ENCODE assay signal across 21 cellular contexts in the genomic region with DNA sequence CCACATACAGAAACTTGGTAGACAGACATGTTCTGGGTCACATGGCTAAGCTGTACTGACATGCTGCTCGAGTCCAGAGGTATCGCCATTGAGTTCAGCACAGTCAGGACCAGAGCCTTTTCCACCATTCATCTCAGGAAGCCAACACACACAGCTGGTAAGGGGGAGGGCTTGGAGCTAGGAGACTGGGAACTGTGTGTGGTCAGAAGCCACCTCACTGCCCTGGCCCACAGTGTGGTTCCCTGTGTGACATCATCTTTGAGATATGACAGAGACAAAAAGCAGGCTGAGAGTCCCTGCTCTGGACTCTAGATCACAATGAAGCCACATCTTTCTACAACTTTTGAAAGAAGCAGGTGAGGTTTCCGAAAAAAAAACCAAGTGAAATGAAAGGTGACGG.
A peak's percentile ranks its signal among the peaks of the same experiment; 100 is the strongest.
DNase-seq lines count a peak whose midpoint lies in the region; ATAC-seq, FAIRE-seq and TF ChIP-seq lines count a peak whose summit lies in the region.
"Had no signal": no experiment of that assay in that cellular context is flagged by ENCODE, and none has a peak within 500 bp of the region (broad histone marks: within the 10 kb centered on the region; RNA-seq: fewer than 3 reads in every experiment).

No MANE protein-coding gene starts in this region.

- peak overlapping the region; percentile 18 for H3K9ac ChIP-seq in neuronal stem cell (ENCODE audit: low read depth, low read length, poor library complexity)

- peak; percentile 90 for FAIRE-seq in bronchial epithelial cell (lab: Jason Lieb, UNC)

- H3K9me3 ChIP-seq in neuronal stem cell (replicated peaks in 1 of 2; ENCODE audit: control insufficient read depth in 2 of 2, insufficient read depth in 1 of 2, low read depth in 1 of 2, low read length in 2 of 2), result no peaks in the 10 kb centered on the region
- H3K9me3 ChIP-seq: spleen, testis had no signal

- H3K4me2 ChIP-seq in neuronal stem cell (ENCODE audit: insufficient read depth, low read length, poor library complexity, severe bottlenecking), result no peak overlapping the region

- H4K8ac ChIP-seq in neuronal stem cell (ENCODE audit: low read depth, low read length), result no peak overlapping the region

- peak overlapping the region; percentile 64 for H3K18ac ChIP-seq in neuronal stem cell (ENCODE audit: low read length)

- no peaks in the 10 kb centered on the region for H3K27me3 ChIP-seq in bronchial epithelial cell (ENCODE audit: control insufficient read depth, insufficient read depth, low read length)
- H3K27me3 ChIP-seq in neuronal stem cell (ENCODE audit: control insufficient read depth in 3 of 3, insufficient read depth in 3 of 3, low read depth in 1 of 3, low read length in 3 of 3), result no peaks in the 10 kb centered on the region
- H3K27me3 ChIP-seq in H7 (ENCODE audit: control insufficient read depth, insufficient read depth, low read length), result no peaks in the 10 kb centered on the region
- H3K27me3 ChIP-seq: spleen, testis had no signal

- no peak overlapping the region for H2BK12ac ChIP-seq in neuronal stem cell (ENCODE audit: low read length)

- no peak overlapping the region for H3K27ac Mint-ChIP-seq in natural killer cell treated with Interleukin-12 subunit alpha and Interleukin-12 subunit beta and Interleukin-15 and Interleukin-18, amount 100 ng/mL, for 72 hours
- H3K27ac Mint-ChIP-seq: activated CD8-positive, alpha-beta T cell treated with anti-CD3 and anti-CD28 coated beads for 36 hours; activated naive CD4-positive, alpha-beta T cell treated with anti-CD3 and anti-CD28 coated beads, Interleukin-2, amount 50 U/mL, for 24 hours; activated T-cell treated with anti-CD3 and anti-CD28 coated beads, Interleukin-2, amount 50 U/mL, for 24 hours; B cell; progenitor cell of endocrine pancreas; WTC11 had no signal

- H3K4me1 Mint-ChIP-seq in natural killer cell treated with Interleukin-12 subunit alpha and Interleukin-12 subunit beta and Interleukin-15 and Interleukin-18, amount 100 ng/mL, for 72 hours (ENCODE audit: low read depth in 2 of 2), result peaks cover 5 to 7% of the 10 kb centered on the region in 2 donors
- H3K4me1 Mint-ChIP-seq: activated naive CD4-positive, alpha-beta T cell treated with anti-CD3 and anti-CD28 coated beads, Interleukin-2, amount 50 U/mL, for 24 hours; B cell; WTC11 had no signal

- peaks cover 0 to 5% of the 10 kb centered on the region in 2 donors for H3K4me1 ChIP-seq in neuronal stem cell (ENCODE audit: control insufficient read depth in 2 of 2, insufficient read depth in 1 of 2, low read depth in 1 of 2, low read length in 2 of 2)
- H3K4me1 ChIP-seq: spleen, testis had no signal

- DNase-seq in EL (peak; percentile 53), OCI-M1 (lab: John Stamatoyannopoulos, UW) (peak; percentile 62), bronchial epithelial cell (ENCODE audit: low read depth) (no peak), neuronal stem cell (ENCODE audit: low spot score) (no peak), H7 (no peak)
- no peak for DNase-seq in natural killer cell treated with Interleukin-12 subunit alpha and Interleukin-12 subunit beta and Interleukin-15 and Interleukin-18, amount 100 ng/mL, for 72 hours (ENCODE audit: low spot score)
- DNase-seq: activated CD8-positive, alpha-beta T cell treated with anti-CD3 and anti-CD28 coated beads for 36 hours; activated T-cell treated with anti-CD3 and anti-CD28 coated beads, Interleukin-2, amount 50 U/mL, for 24 hours; DND-41; kidney glomerular epithelial cell; mesendoderm; NCI-H1436 treated with DMSO at 0.1 percent for 48 hours; NCI-H2171 treated with DMSO at 0.1 percent for 48 hours; spleen; stimulated activated CD8-positive, alpha-beta memory T cell treated with anti-CD3 and anti-CD28 coated beads, Interleukin-4, amount 100 ng/mL, for 48 hours; testis had no signal

- no peaks in the 10 kb centered on the region for H3K9me3 Mint-ChIP-seq in natural killer cell treated with Interleukin-12 subunit alpha and Interleukin-12 subunit beta and Interleukin-15 and Interleukin-18, amount 100 ng/mL, for 72 hours
- H3K9me3 Mint-ChIP-seq: activated CD8-positive, alpha-beta T cell treated with anti-CD3 and anti-CD28 coated beads for 36 hours; activated naive CD4-positive, alpha-beta T cell treated with anti-CD3 and anti-CD28 coated beads, Interleukin-2, amount 50 U/mL, for 24 hours; activated T-cell treated with anti-CD3 and anti-CD28 coated beads, Interleukin-2, amount 50 U/mL, for 24 hours; WTC11 had no signal

- no peak overlapping the region for H3K23ac ChIP-seq in neuronal stem cell (ENCODE audit: low read depth, low read length, poor library complexity)

- WGBS in neuronal stem cell (ENCODE audit: extremely low coverage in 2 of 2, insufficient read length in 2 of 2, insufficient replicate concordance in 1 of 2), 2 donors, result no CpG with 5 or more reads among the region's 4 CpGs

- H2BK5ac ChIP-seq in neuronal stem cell (ENCODE audit: low read length), result no peak overlapping the region

- H3K36me3 ChIP-seq in bronchial epithelial cell (ENCODE audit: control insufficient read depth, insufficient read depth, low read length) (no peaks in the 10 kb centered on the region), neuronal stem cell (replicated peaks in 1 of 2; ENCODE audit: control insufficient read depth in 2 of 2, insufficient read depth in 2 of 2, low read length in 2 of 2) (peaks cover 0 to 1% of the 10 kb centered on the region in 2 donors), H7 (replicated peaks; ENCODE audit: control insufficient read depth, insufficient read depth, low read length) (no peaks in the 10 kb centered on the region)
- H3K36me3 ChIP-seq: spleen had no signal

- no peak overlapping the region for H2BK120ac ChIP-seq in neuronal stem cell (ENCODE audit: low read depth, low read length)

- no peak overlapping the region for H4K91ac ChIP-seq in neuronal stem cell (ENCODE audit: low read depth, low read length, poor library complexity)

- H3K4me3 ChIP-seq in bronchial epithelial cell (ENCODE audit: low read depth, low read length) (no peak overlapping the region), neuronal stem cell (ENCODE audit: low read length in 2 of 2) (no peak overlapping the region), H7 (ENCODE audit: insufficient read depth, low read depth, low read length) (no peak overlapping the region)
- H3K4me3 ChIP-seq: spleen, testis had no signal

- H3K27me3 Mint-ChIP-seq in natural killer cell treated with Interleukin-12 subunit alpha and Interleukin-12 subunit beta and Interleukin-15 and Interleukin-18, amount 100 ng/mL, for 72 hours, result no peaks in the 10 kb centered on the region
- H3K27me3 Mint-ChIP-seq: activated CD8-positive, alpha-beta T cell treated with anti-CD3 and anti-CD28 coated beads for 36 hours; activated naive CD4-positive, alpha-beta T cell treated with anti-CD3 and anti-CD28 coated beads, Interleukin-2, amount 50 U/mL, for 24 hours; activated T-cell treated with anti-CD3 and anti-CD28 coated beads, Interleukin-2, amount 50 U/mL, for 24 hours; B cell; progenitor cell of endocrine pancreas had no signal

- no peak for TF ChIP-seq CTCF in bronchial epithelial cell (IDR thresholded peaks at IDR 0.05; ENCODE audit: insufficient read depth, low read length, severe bottlenecking)

- no peaks in the 10 kb centered on the region for H3K79me1 ChIP-seq in neuronal stem cell (ENCODE audit: low read depth, low read length)

- no peak overlapping the region for H2AK5ac ChIP-seq in neuronal stem cell (ENCODE audit: low read depth, low read length)

- no peak for ATAC-seq in HG03025 (IDR thresholded peaks at IDR 0.05; ENCODE audit: low FRiP score, unreplicated experiment)
- ATAC-seq in natural killer cell treated with Interleukin-12 subunit alpha and Interleukin-12 subunit beta and Interleukin-15 and Interleukin-18, amount 100 ng/mL, for 72 hours, result no peak
- ATAC-seq: activated CD8-positive, alpha-beta T cell treated with anti-CD3 and anti-CD28 coated beads for 36 hours; WTC11 had no signal

- no peak overlapping the region for H3K4ac ChIP-seq in neuronal stem cell (ENCODE audit: low read length)

- no peak overlapping the region for H3K4me3 Mint-ChIP-seq in natural killer cell treated with Interleukin-12 subunit alpha and Interleukin-12 subunit beta and Interleukin-15 and Interleukin-18, amount 100 ng/mL, for 72 hours
- H3K4me3 Mint-ChIP-seq: activated CD8-positive, alpha-beta T cell treated with anti-CD3 and anti-CD28 coated beads for 36 hours; activated naive CD4-positive, alpha-beta T cell treated with anti-CD3 and anti-CD28 coated beads, Interleukin-2, amount 50 U/mL, for 24 hours; activated T-cell treated with anti-CD3 and anti-CD28 coated beads, Interleukin-2, amount 50 U/mL, for 24 hours; B cell; WTC11 had no signal

- H3K14ac ChIP-seq in neuronal stem cell (ENCODE audit: low read length), result no peak overlapping the region

- no peaks in the 10 kb centered on the region for H3K36me3 Mint-ChIP-seq in natural killer cell treated with Interleukin-12 subunit alpha and Interleukin-12 subunit beta and Interleukin-15 and Interleukin-18, amount 100 ng/mL, for 72 hours
- H3K36me3 Mint-ChIP-seq: WTC11 had no signal

- no peak overlapping the region for H2BK15ac ChIP-seq in neuronal stem cell (ENCODE audit: low read length)

- H2AFZ ChIP-seq in neuronal stem cell (ENCODE audit: low read length), result no peak overlapping the region

- no peak overlapping the region for H3K27ac ChIP-seq in neuronal stem cell (replicated peaks; ENCODE audit: low read length)
- H3K27ac ChIP-seq: spleen, testis had no signal

Comparison
In these comparisons a context has a peak if more than half of its experiments do, and no peak if none do; other contexts are left out.
1. DNase-seq: peak in EL (single experiment) and OCI-M1 (single experiment); none in bronchial epithelial cell (single experiment), neuronal stem cell (single experiment), natural killer cell treated with Interleukin-12 subunit alpha and Interleukin-12 subunit beta and Interleukin-15 and Interleukin-18, amount 100 ng/mL, for 72 hours (single experiment) and H7 (single experiment).